ENCODE assay signal across 9 cellular contexts in the genomic region with DNA sequence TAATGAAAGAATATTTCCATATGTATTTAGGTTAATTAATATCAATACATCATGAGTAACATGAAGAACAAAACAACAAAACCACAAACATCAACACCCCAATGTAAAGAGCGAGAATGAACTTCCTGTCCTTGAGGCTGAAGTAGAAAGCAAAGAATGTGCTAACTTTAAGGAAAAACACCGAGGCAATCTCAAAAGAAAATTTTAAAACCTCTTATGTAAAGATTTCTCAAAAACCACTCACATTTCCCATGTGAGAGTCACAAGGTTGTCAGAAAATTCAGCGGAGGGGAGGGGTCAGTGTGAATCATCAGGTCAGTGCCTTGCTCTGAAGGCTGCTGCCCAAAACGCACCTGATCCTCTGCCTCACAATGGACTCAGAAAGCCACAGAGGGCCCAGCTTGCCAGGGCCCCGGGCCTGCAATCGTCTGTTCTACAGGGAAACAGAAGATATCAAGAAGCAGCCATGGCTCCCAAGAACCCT. TPM values are rescaled to one million over a fixed set of nuclear protein-coding genes. Genes with fewer than 3 reads are reported as not detected.
DNase-seq lines count a peak whose midpoint lies in the region; ATAC-seq and TF ChIP-seq lines count a peak whose summit lies in the region.
"Had no signal": no experiment of that assay in that cellular context is flagged by ENCODE, and none has a peak within 500 bp of the region (broad histone marks: within the 10 kb centered on the region; RNA-seq: fewer than 3 reads in every experiment).

No MANE protein-coding gene starts in this region.

- H3K27ac Mint-ChIP-seq in activated CD8-positive, alpha-beta T cell treated with anti-CD3 and anti-CD28 coated beads for 36 hours = peak overlapping the region; percentile 69

- H3K4me1 Mint-ChIP-seq in activated CD8-positive, alpha-beta T cell treated with anti-CD3 and anti-CD28 coated beads for 36 hours (ENCODE audit: low read depth) = peaks cover 51% of the 10 kb centered on the region

- DNase-seq in HK-2 (ENCODE audit: unreplicated experiment) (peak; percentile 47), fibroblast of villous mesenchyme (ENCODE audit: low read depth) (peak; percentile 88), GM10248 (ENCODE audit: extremely low spot score) (no peak), SKM-1 (lab: John Stamatoyannopoulos, UW; ENCODE audit: unreplicated experiment) (no peak)
- peak; percentile 63 for DNase-seq in activated CD8-positive, alpha-beta T cell treated with anti-CD3 and anti-CD28 coated beads for 36 hours
- peak; percentile 29 to 40 for DNase-seq in stimulated activated CD4-positive, alpha-beta T cell treated with anti-CD3 and anti-CD28 coated beads, Interleukin-2, amount 100 ng/mL, for 24 hours
- DNase-seq: pancreas had no signal

- ATAC-seq in activated CD8-positive, alpha-beta T cell treated with anti-CD3 and anti-CD28 coated beads for 36 hours = peak; percentile 83
- ATAC-seq in HG02571 (IDR thresholded peaks at IDR 0.05; ENCODE audit: unreplicated experiment) (no peak), HG02840 (IDR thresholded peaks at IDR 0.05; ENCODE audit: low FRiP score, unreplicated experiment) (no peak)

- no peak for TF ChIP-seq CTCF in activated CD8-positive, alpha-beta T cell treated with anti-CD3 and anti-CD28 coated beads for 36 hours (IDR thresholded peaks at IDR 0.05)
- TF ChIP-seq CTCF in fibroblast of villous mesenchyme (IDR thresholded peaks at IDR 0.05; ENCODE audit: insufficient read depth, low read depth, low read length) (no peak), GM10248 (IDR thresholded peaks at IDR 0.05; ENCODE audit: control extremely low read depth, extremely low read depth, low read depth, missing control alignments) (no peak)

- no peak overlapping the region for H3K4me3 Mint-ChIP-seq in activated CD8-positive, alpha-beta T cell treated with anti-CD3 and anti-CD28 coated beads for 36 hours

- no peak overlapping the region for H3K4me3 ChIP-seq in fibroblast of villous mesenchyme (ENCODE audit: low read depth, low read length)
- H3K4me3 ChIP-seq: pancreas had no signal

- intact Hi-C loops in activated CD8-positive, alpha-beta T cell treated with anti-CD3 and anti-CD28 coated beads for 36 hours (cut with micrococcal nuclease) = no loop called here

- H3K36me3 Mint-ChIP-seq in activated CD8-positive, alpha-beta T cell treated with anti-CD3 and anti-CD28 coated beads for 36 hours (ENCODE audit: low read depth) = peaks cover 29% of the 10 kb centered on the region

- H3K27me3 Mint-ChIP-seq in activated CD8-positive, alpha-beta T cell treated with anti-CD3 and anti-CD28 coated beads for 36 hours = no peaks in the 10 kb centered on the region

- CTCF ChIA-PET in activated CD8-positive, alpha-beta T cell treated with anti-CD3 and anti-CD28 coated beads for 36 hours (lab: Charles Lee) = interaction anchor here (1.1 to 1.4 kb wide), 2 partner anchors 13 to 61 kb away, joined by 3 to 4 read pairs; no protein-coding TSS in a partner anchor
- CTCF ChIA-PET in GM10248 (lab: Yijun Ruan, JAX) = no interaction called here

- no peaks in the 10 kb centered on the region for H3K9me3 Mint-ChIP-seq in activated CD8-positive, alpha-beta T cell treated with anti-CD3 and anti-CD28 coated beads for 36 hours

- POLR2A ChIA-PET in activated CD8-positive, alpha-beta T cell treated with anti-CD3 and anti-CD28 coated beads for 36 hours (lab: Charles Lee) = interaction anchor here (0.7 to 2.4 kb wide), 3 partner anchors 10 to 89 kb away, joined by 3 to 6 read pairs (median 3); no protein-coding TSS in a partner anchor
- POLR2A ChIA-PET in GM10248 (lab: Yijun Ruan, JAX) = no interaction called here

RNA-seq across cellular contexts. Expression of a gene that starts 12.3 kb away (rescaled TPM):
- 10 to 100 TPM; 21.5 to 22.9 TPM for total RNA-seq in activated CD8-positive, alpha-beta T cell treated with anti-CD3 and anti-CD28 coated beads for 36 hours
- 34.5 and 38.4 TPM in 2 replicates for total RNA-seq in fibroblast of villous mesenchyme

Comparison
In these comparisons a context has a peak if more than half of its experiments do, and no peak if none do; other contexts are left out.
1. DNase-seq: peak in HK-2 (single experiment), activated CD8-positive, alpha-beta T cell treated with anti-CD3 and anti-CD28 coated beads for 36 hours (single experiment), fibroblast of villous mesenchyme (single experiment) and stimulated activated CD4-positive, alpha-beta T cell treated with anti-CD3 and anti-CD28 coated beads, Interleukin-2, amount 100 ng/mL, for 24 hours (2 of 2); none in GM10248 (single experiment) and SKM-1 (single experiment).